In genomic region chr19:48362716-48363499, GRCh38 we compare ENCODE assay signal across 8 cellular contexts. TPM values are rescaled to one million over a fixed set of nuclear protein-coding genes. Genes with fewer than 3 reads are reported as not detected.
DNase-seq lines count a peak whose midpoint lies in the region; ATAC-seq and TF ChIP-seq lines count a peak whose summit lies in the region.

No MANE protein-coding gene starts in this region.

- DNase-seq in DMS114 treated with DMSO at 0.1 percent for 48 hours (lab: John Stamatoyannopoulos, UW; ENCODE audit: unreplicated experiment): peak; percentile 86
- peak; percentile 93 for DNase-seq in KG1 (lab: John Stamatoyannopoulos, UW)
- DNase-seq in Panc1 (ENCODE audit: low read depth, low spot score): no peak
- DNase-seq in activated T-cell treated with anti-CD3 and anti-CD28 coated beads, Interleukin-2, amount 50 U/mL, for 72 hours: peak; percentile 90 to 92
- DNase-seq in stimulated activated CD8-positive, alpha-beta memory T cell treated with anti-CD3 and anti-CD28 coated beads, Interleukin-4, amount 100 ng/mL, for 48 hours: peak; percentile 93

- TF ChIP-seq CTCF in Panc1 (IDR thresholded peaks at IDR 0.05): no peak

- peak overlapping the region; percentile 91 for H3K9ac ChIP-seq in mucosa of stomach (ENCODE audit: low read length)

- H3K4me3 ChIP-seq in Panc1 (ENCODE audit: low read depth in 2 of 2, low read length in 2 of 2): peak overlapping the region; percentile 54 to 73
- peak overlapping the region; percentile 70 for H3K4me3 ChIP-seq in mucosa of stomach (ENCODE audit: low read length)

- ATAC-seq in GM21717 (IDR thresholded peaks at IDR 0.05; ENCODE audit: unreplicated experiment) (peak; percentile 44), Panc1 (peak; percentile 95), esophagus mucosa (peak; percentile 87)
- ATAC-seq in activated T-cell treated with anti-CD3 and anti-CD28 coated beads, Interleukin-2, amount 50 U/mL, for 72 hours (replicated peaks in 1 of 2): peak; percentile 70 to 71

- no peaks in the 10 kb centered on the region for H3K27me3 Mint-ChIP-seq in activated T-cell treated with anti-CD3 and anti-CD28 coated beads, Interleukin-2, amount 50 U/mL, for 72 hours (ENCODE audit: low read depth)

- H3K27ac Mint-ChIP-seq in activated T-cell treated with anti-CD3 and anti-CD28 coated beads, Interleukin-2, amount 50 U/mL, for 72 hours: peak overlapping the region; percentile 63

- CTCF ChIA-PET in Panc1 (lab: Charles Lee): no interaction called here

- H3K9me3 ChIP-seq in Panc1 (ENCODE audit: control insufficient read depth, insufficient read depth, low read depth, low read length) (no peaks in the 10 kb centered on the region), mucosa of stomach (ENCODE audit: control insufficient read depth, low read length) (no peaks in the 10 kb centered on the region)

- intact Hi-C loops in Panc1 (cut with micrococcal nuclease; ENCODE audit: unreplicated experiment): no loop called here

- POLR2A ChIA-PET in Panc1 (lab: Charles Lee): interaction anchor here (0.5 to 1.0 kb wide), 2 partner anchors 15 to 29 kb away, joined by 3 read pairs; no protein-coding TSS in a partner anchor

- no peaks in the 10 kb centered on the region; the same call in 1 of the 2 replicates for H3K36me3 ChIP-seq in Panc1 (ENCODE audit: control insufficient read depth, insufficient read depth, low read length)
- no peaks in the 10 kb centered on the region for H3K36me3 ChIP-seq in mucosa of stomach (ENCODE audit: control insufficient read depth, insufficient read depth, low read length)

- H3K27me3 ChIP-seq in Panc1 (ENCODE audit: control insufficient read depth, insufficient read depth, low read length) (no peaks in the 10 kb centered on the region), mucosa of stomach (ENCODE audit: control insufficient read depth, insufficient read depth, low read length) (no peaks in the 10 kb centered on the region)

- H3K4me1 Mint-ChIP-seq in activated T-cell treated with anti-CD3 and anti-CD28 coated beads, Interleukin-2, amount 50 U/mL, for 72 hours (ENCODE audit: low read depth): peaks cover 13% of the 10 kb centered on the region

- no TSS peak for BruUV-seq in Panc1 (replicated peaks; lab: Mats Ljungman, UMichigan)

- in situ Hi-C loops in Panc1 (cut with HindIII; ENCODE audit: low pct_unique_long_range_greater_than_20kb, low sequenced_read_pairs): no loop called here

- H3K4me3 Mint-ChIP-seq in activated T-cell treated with anti-CD3 and anti-CD28 coated beads, Interleukin-2, amount 50 U/mL, for 72 hours: peak overlapping the region; percentile 91 to 93

- peaks cover 0 to 1% of the 10 kb centered on the region in 2 donors for H3K36me3 Mint-ChIP-seq in activated T-cell treated with anti-CD3 and anti-CD28 coated beads, Interleukin-2, amount 50 U/mL, for 72 hours (ENCODE audit: insufficient read depth in 2 of 2)

- H3K4me1 ChIP-seq in Panc1 (ENCODE audit: control insufficient read depth, insufficient read depth, low read length) (no peaks in the 10 kb centered on the region; the same call in 1 of the 2 replicates), mucosa of stomach (ENCODE audit: control insufficient read depth, insufficient read depth, low read length) (peaks cover 19% of the 10 kb centered on the region)

- H3K27ac ChIP-seq in Panc1 (ENCODE audit: low read length): peak overlapping the region; percentile 96

- H3K9me3 Mint-ChIP-seq in activated T-cell treated with anti-CD3 and anti-CD28 coated beads, Interleukin-2, amount 50 U/mL, for 72 hours: no peaks in the 10 kb centered on the region

RNA-seq across cellular contexts. Expression of gene TMEM143, which starts 0.8 kb away (rescaled TPM):
- total RNA-seq in Panc1 (2021; ENCODE audit: unreplicated experiment) (6.6 TPM), esophagus mucosa (5.5 TPM)
- 6.2 TPM for polyA plus RNA-seq in Panc1 (2012; ENCODE audit: insufficient read length)
- 10 to 100 TPM; 20.9 to 26.2 TPM for total RNA-seq in activated T-cell treated with anti-CD3 and anti-CD28 coated beads, Interleukin-2, amount 50 U/mL, for 72 hours

RNA-seq across cellular contexts. Expression of gene SYNGR4, which starts 1.3 kb away (rescaled TPM):
- total RNA-seq in Panc1 (2021; ENCODE audit: unreplicated experiment): 0.39 TPM
- polyA plus RNA-seq in Panc1 (2012; ENCODE audit: insufficient read length): 1.0 TPM
- total RNA-seq in activated T-cell treated with anti-CD3 and anti-CD28 coated beads, Interleukin-2, amount 50 U/mL, for 72 hours: under 1 TPM; 0.25 to 0.34 TPM
- total RNA-seq in esophagus mucosa: not detected

RNA-seq across cellular contexts. Expression of gene KDELR1, which starts 28.4 kb away (rescaled TPM):
- total RNA-seq in Panc1 (2021; ENCODE audit: unreplicated experiment) (111 TPM), esophagus mucosa (86.6 TPM)
- 113 TPM for polyA plus RNA-seq in Panc1 (2012; ENCODE audit: insufficient read length)
- 100 to 1,000 TPM; 101 to 103 TPM for total RNA-seq in activated T-cell treated with anti-CD3 and anti-CD28 coated beads, Interleukin-2, amount 50 U/mL, for 72 hours

RNA-seq across cellular contexts. Expression of gene GRIN2D, which starts 30.6 kb away (rescaled TPM):
- total RNA-seq in Panc1 (2021; ENCODE audit: unreplicated experiment): 6.2 TPM
- polyA plus RNA-seq in Panc1 (2012; ENCODE audit: insufficient read length): 8.3 TPM
- under 1 TPM; 0.39 to 0.46 TPM for total RNA-seq in activated T-cell treated with anti-CD3 and anti-CD28 coated beads, Interleukin-2, amount 50 U/mL, for 72 hours
- 0.04 TPM for total RNA-seq in esophagus mucosa

RNA-seq across cellular contexts. Expression of gene EMP3, which starts 37.6 kb away (rescaled TPM):
- total RNA-seq in Panc1 (2021; ENCODE audit: unreplicated experiment): 171 TPM
- 325 TPM for polyA plus RNA-seq in Panc1 (2012; ENCODE audit: insufficient read length)
- total RNA-seq in activated T-cell treated with anti-CD3 and anti-CD28 coated beads, Interleukin-2, amount 50 U/mL, for 72 hours: 100 to 1,000 TPM; 150 to 174 TPM
- total RNA-seq in esophagus mucosa: 7.6 TPM

Comparison
In these comparisons a context has a peak if more than half of its experiments do, and no peak if none do; other contexts are left out.
1. ATAC-seq: peak in every context shown above with its lines; median percentile 95 in Panc1; 87 in esophagus mucosa; 70 in activated T-cell treated with anti-CD3 and anti-CD28 coated beads, Interleukin-2, amount 50 U/mL, for 72 hours; 44 in GM21717.